ENCODE assay signal across 8 cellular contexts in the genomic region with DNA sequence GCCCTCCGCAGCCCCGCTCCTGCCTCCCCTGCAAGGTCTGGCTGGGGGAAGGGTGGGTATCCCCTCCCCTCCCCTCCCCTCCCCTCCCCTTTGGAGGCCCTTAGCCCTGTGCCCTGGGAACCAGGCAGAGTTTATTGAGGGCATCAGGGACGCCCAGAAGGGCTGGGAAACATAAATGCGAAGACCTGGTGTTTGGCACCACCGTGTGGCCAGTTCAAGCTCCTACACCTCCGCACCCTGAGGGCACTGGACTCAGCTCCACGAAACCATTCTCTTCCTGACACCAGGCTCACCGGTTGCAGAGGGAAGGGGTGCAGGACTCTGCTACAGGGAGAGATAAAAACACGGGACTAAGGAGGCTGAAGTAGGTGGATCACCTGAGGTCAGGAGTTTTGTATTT.
DNase-seq lines count a peak whose midpoint lies in the region; ATAC-seq and TF ChIP-seq lines count a peak whose summit lies in the region.

No MANE protein-coding gene starts in this region.

- H3K9me3 ChIP-seq in neutrophil (no peaks in the 10 kb centered on the region), tibial artery (peaks cover 0 to 2% (median 2%) of the 10 kb centered on the region in 3 donors)

- peaks cover 7% of the 10 kb centered on the region for H3K9me3 Mint-ChIP-seq in activated T-cell treated with anti-CD3 and anti-CD28 coated beads, Interleukin-2, amount 50 U/mL, for 24 hours

- H3K4me3 Mint-ChIP-seq in activated T-cell treated with anti-CD3 and anti-CD28 coated beads, Interleukin-2, amount 50 U/mL, for 24 hours, result no peak overlapping the region

- TF ChIP-seq CTCF in fibroblast of mammary gland (conservative IDR thresholded peaks at IDR 0.05; ENCODE audit: control insufficient read depth, insufficient read depth, low read depth, low read length), result peak; percentile 85
- peak; percentile 73 for TF ChIP-seq CTCF in neutrophil (IDR thresholded peaks at IDR 0.05)
- peak; percentile 62 to 82 for TF ChIP-seq CTCF in tibial artery (IDR thresholded peaks at IDR 0.05)

- DNase-seq in COLO829 (ENCODE audit: low spot score) (peak; percentile 86), OCI-M1 (lab: John Stamatoyannopoulos, UW) (peak; percentile 83), fibroblast of mammary gland (ENCODE audit: low read depth) (peak; percentile 68), tibial artery (peak in 1 of 2 donors; percentile 48)
- peak; percentile 72 for DNase-seq in activated T-cell treated with anti-CD3 and anti-CD28 coated beads, Interleukin-2, amount 50 U/mL, for 24 hours

- peaks cover 1% of the 10 kb centered on the region for H3K36me3 Mint-ChIP-seq in activated T-cell treated with anti-CD3 and anti-CD28 coated beads, Interleukin-2, amount 50 U/mL, for 24 hours (ENCODE audit: low read depth)

- H3K4me3 ChIP-seq in fibroblast of mammary gland (ENCODE audit: control insufficient read depth, low read depth, low read length) (no peak overlapping the region), neutrophil (ENCODE audit: low read depth in 1 of 2, low read length in 1 of 2) (no peak overlapping the region), tibial artery (no peak overlapping the region)

- H3K4me1 ChIP-seq in neutrophil (ENCODE audit: control insufficient read depth in 1 of 2, insufficient read depth in 1 of 2, low read depth in 1 of 2, low read length in 1 of 2), result no peaks in the 10 kb centered on the region
- no peaks in the 10 kb centered on the region for H3K4me1 ChIP-seq in tibial artery

- H3K36me3 ChIP-seq in neutrophil (no peaks in the 10 kb centered on the region), tibial artery (no peaks in the 10 kb centered on the region)

- H3K27ac ChIP-seq in neutrophil, result no peak overlapping the region
- H3K27ac ChIP-seq in tibial artery, result no peak overlapping the region

- peaks cover 1% of the 10 kb centered on the region for H3K4me1 Mint-ChIP-seq in activated T-cell treated with anti-CD3 and anti-CD28 coated beads, Interleukin-2, amount 50 U/mL, for 24 hours (ENCODE audit: low read depth)

- H3K27ac Mint-ChIP-seq in activated T-cell treated with anti-CD3 and anti-CD28 coated beads, Interleukin-2, amount 50 U/mL, for 24 hours, result no peak overlapping the region

- intact Hi-C loops in tibial artery (cut with DNase I; ENCODE audit: low total_unique reads), result no loop called here

- ATAC-seq in HG03175 (IDR thresholded peaks at IDR 0.05; ENCODE audit: unreplicated experiment), result peak; percentile 68
- no peak for ATAC-seq in HG02678 (IDR thresholded peaks at IDR 0.05; ENCODE audit: unreplicated experiment)

- peaks cover 37% of the 10 kb centered on the region for H3K27me3 Mint-ChIP-seq in activated T-cell treated with anti-CD3 and anti-CD28 coated beads, Interleukin-2, amount 50 U/mL, for 24 hours

- H3K27me3 ChIP-seq in neutrophil (peaks cover 54% of the 10 kb centered on the region), tibial artery (peaks cover 0 to 51% of the 10 kb centered on the region in 2 donors)
